Comparison of ENCODE assay signal across 8 cellular contexts in genomic region chr10:53209941-53210611, GRCh38.
DNase-seq lines count a peak whose midpoint lies in the region; ATAC-seq and TF ChIP-seq lines count a peak whose summit lies in the region.

No MANE protein-coding gene starts in this region.

- no peaks in the 10 kb centered on the region for H3K27me3 ChIP-seq in adipocyte (replicated peaks; ENCODE audit: control insufficient read depth, insufficient read depth, low read length)
- no peaks in the 10 kb centered on the region for H3K27me3 ChIP-seq in lower lobe of right lung (ENCODE audit: low read depth)

- no peak overlapping the region for H3K9ac ChIP-seq in adipocyte (ENCODE audit: low read length)

- H3K27ac ChIP-seq in lower lobe of right lung (no peak overlapping the region), caudate nucleus (ENCODE audit: low read depth, low read length) (no peak overlapping the region)

- intact Hi-C loops in lower lobe of right lung (cut with DNase I): no loop called here

- no peaks in the 10 kb centered on the region for H3K36me3 ChIP-seq in adipocyte (ENCODE audit: control insufficient read depth, insufficient read depth, low read length, severe bottlenecking)
- no peaks in the 10 kb centered on the region for H3K36me3 ChIP-seq in lower lobe of right lung

- no peak for ATAC-seq in lower lobe of right lung

- peak; percentile 11 for TF ChIP-seq CTCF in lower lobe of right lung (IDR thresholded peaks at IDR 0.05)

- H3K4me1 ChIP-seq in adipocyte (ENCODE audit: control insufficient read depth, insufficient read depth, low read length) (no peaks in the 10 kb centered on the region), lower lobe of right lung (no peaks in the 10 kb centered on the region)

- peak; percentile 31 for DNase-seq in ELR (ENCODE audit: low read depth)
- peak; percentile 82 to 88 for DNase-seq in Kasumi-1 (lab: John Stamatoyannopoulos, UW)
- peak; percentile 5 for DNase-seq in adipocyte (ENCODE audit: low read depth)
- DNase-seq in lower lobe of right lung: no peak
- DNase-seq in caudate nucleus (lab: John Stamatoyannopoulos, UW): no peak
- DNase-seq in NCI-H446 treated with DMSO at 0.1 percent for 48 hours (lab: John Stamatoyannopoulos, UW): no peak
- no peak for DNase-seq in T1000 (lab: John Stamatoyannopoulos, UW)
- DNase-seq in stimulated activated CD4-positive, alpha-beta T cell treated with anti-CD3 and anti-CD28 coated beads, Interleukin-4, amount 100 ng/mL, for 4 hours: no peak

- H3K4me3 ChIP-seq in adipocyte (ENCODE audit: low read length) (no peak overlapping the region), lower lobe of right lung (no peak overlapping the region)

- no peaks in the 10 kb centered on the region for H3K9me3 ChIP-seq in adipocyte (ENCODE audit: control insufficient read depth, low read length)
- H3K9me3 ChIP-seq in lower lobe of right lung: no peaks in the 10 kb centered on the region

Comparison
In these comparisons a context has a peak if more than half of its experiments do, and no peak if none do; other contexts are left out.
1. DNase-seq: peak in ELR (single experiment), Kasumi-1 (2 of 2) and adipocyte (single experiment); none in lower lobe of right lung (single experiment), caudate nucleus (0 of 61), NCI-H446 treated with DMSO at 0.1 percent for 48 hours (single experiment), T1000 (single experiment) and stimulated activated CD4-positive, alpha-beta T cell treated with anti-CD3 and anti-CD28 coated beads, Interleukin-4, amount 100 ng/mL, for 4 hours (0 of 2).